ENCODE assay signal across 23 cellular contexts in the genomic region with DNA sequence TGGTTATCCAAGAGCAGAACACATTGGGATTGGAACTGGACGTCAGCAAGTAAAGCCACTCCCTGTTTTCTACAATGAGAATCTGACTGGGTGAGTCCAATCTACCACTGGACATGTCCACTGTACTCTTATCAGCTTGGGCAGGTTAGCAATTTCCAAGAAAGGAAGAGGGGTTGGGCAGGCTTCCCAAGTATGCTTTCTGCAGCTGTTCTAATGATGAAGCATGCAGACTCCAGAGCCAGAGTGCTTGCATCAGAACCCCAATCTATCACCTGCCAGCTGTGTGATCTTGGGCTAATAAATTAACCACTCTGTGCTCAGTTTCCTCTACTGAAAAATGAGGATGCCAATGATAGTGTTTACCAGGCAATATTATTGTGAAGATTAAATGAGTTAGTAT.
"Had no signal": no experiment of that assay in that cellular context is flagged by ENCODE, and none has a peak within 500 bp of the region (broad histone marks: within the 10 kb centered on the region; RNA-seq: fewer than 3 reads in every experiment).

No MANE protein-coding gene starts in this region.

- H3K9me3 ChIP-seq: ascending aorta, heart left ventricle, thyroid gland had no signal

- H3K4me1 ChIP-seq: ascending aorta, parathyroid adenoma, thyroid gland had no signal

- H3K36me3 ChIP-seq: ascending aorta, cardiac muscle cell, heart left ventricle, thyroid gland had no signal

- H3K27ac ChIP-seq: ascending aorta, cardiac muscle cell, dorsolateral prefrontal cortex, heart left ventricle, parathyroid adenoma, skin epidermis, thyroid gland, VCaP had no signal

- H3K27me3 ChIP-seq: ascending aorta, cardiac muscle cell, dorsolateral prefrontal cortex, heart left ventricle, thyroid gland had no signal

- DNase-seq: activated CD4-positive, alpha-beta T cell treated with anti-CD3 and anti-CD28 coated beads for 1 hour; activated CD4-positive, alpha-beta T cell treated with anti-CD3 and anti-CD28 coated beads, Interleukin-2, amount 50 U/mL, for 48 hours; activated naive CD4-positive, alpha-beta T cell treated with anti-CD3 and anti-CD28 coated beads for 36 hours; activated naive CD8-positive, alpha-beta T cell treated with anti-CD3 and anti-CD28 coated beads, Interleukin-2, amount 50 U/mL, for 24 hours; dorsolateral prefrontal cortex; endodermal cell; foreskin fibroblast; heart left ventricle; left cardiac atrium; midbrain; naive B cell; stimulated activated CD4-positive, alpha-beta T cell treated with anti-CD3 and anti-CD28 coated beads, Interleukin-15, amount 100 ng/mL, for 24 hours; stimulated activated CD4-positive, alpha-beta T cell treated with anti-CD3 and anti-CD28 coated beads, Interleukin-4, amount 100 ng/mL, for 1 hour; stimulated activated naive B cell treated with anti-CD40 and anti-IgM and Interleukin-4, amounts not matched to agents 10 μg/mL and 1 μg/mL and 100 μg/mL, for 72 hours; SW 1271; thyroid gland had no signal

- H3K4me3 ChIP-seq: ascending aorta, cardiac muscle cell, dorsolateral prefrontal cortex, heart left ventricle, lung, skin epidermis, thyroid gland had no signal

- ATAC-seq: activated naive CD8-positive, alpha-beta T cell treated with anti-CD3 and anti-CD28 coated beads, Interleukin-2, amount 50 U/mL, for 24 hours; activated T-helper 17 cell treated with anti-CD3 and anti-CD28 coated beads, Interleukin-2, amount 50 U/mL, for 72 hours; stimulated activated naive B cell treated with anti-CD40 and anti-IgM and Interleukin-4, amounts not matched to agents 10 μg/mL and 1 μg/mL and 100 μg/mL, for 72 hours had no signal
